ENCODE assay signal across 8 cellular contexts in the genomic region with DNA sequence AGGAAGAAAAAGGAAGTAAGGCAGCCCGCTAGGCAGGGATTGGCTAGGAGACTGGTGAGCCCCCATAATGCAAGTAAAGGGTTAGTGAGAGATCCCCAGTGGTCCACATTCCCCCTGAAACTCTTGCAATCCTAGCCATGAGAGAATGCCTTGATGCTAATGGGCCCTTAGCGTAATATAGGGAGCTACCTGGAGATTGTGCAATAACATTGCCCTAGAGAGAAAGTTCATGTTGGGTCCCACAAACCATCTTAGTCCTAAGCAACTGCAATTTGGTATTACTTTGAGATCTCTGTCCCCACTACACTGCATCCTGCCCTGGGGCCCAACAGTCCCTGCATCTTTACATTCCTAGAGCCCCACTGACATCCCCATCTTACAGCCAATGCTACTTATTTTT.
"Had no signal": no experiment of that assay in that cellular context is flagged by ENCODE, and none has a peak within 500 bp of the region (broad histone marks: within the 10 kb centered on the region; RNA-seq: fewer than 3 reads in every experiment).

No MANE protein-coding gene starts in this region.

- H3K4me3 ChIP-seq: GM12878 had no signal

- ATAC-seq: GM12878 had no signal

- FAIRE-seq: G401.6, GM12878, GM12891, GM12892, GM18507, GM19239 had no signal

- DNase-seq: GDM1, GF-D8 had no signal
